In the genomic region with DNA sequence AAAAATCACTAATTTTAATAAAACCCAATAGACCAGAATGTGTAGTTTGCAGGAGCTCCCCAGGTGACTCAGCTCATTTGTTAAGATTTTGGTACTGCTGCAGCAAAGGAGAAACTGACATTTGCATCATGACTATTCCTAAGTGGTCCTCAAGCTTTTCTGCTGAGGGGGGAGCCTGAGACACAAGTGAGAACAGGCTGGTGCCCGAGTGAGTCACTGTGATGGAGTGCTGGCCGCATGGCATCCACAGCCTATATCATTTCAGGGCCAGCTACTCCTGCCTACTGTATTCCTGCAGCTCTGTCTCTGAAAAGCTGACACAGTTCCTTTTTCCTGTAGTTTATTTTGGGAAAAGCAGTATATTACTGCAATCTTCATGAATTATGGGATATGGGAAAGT, we compare ENCODE assay signal across 32 cellular contexts.
"Had no signal": no experiment of that assay in that cellular context is flagged by ENCODE, and none has a peak within 500 bp of the region (broad histone marks: within the 10 kb centered on the region; RNA-seq: fewer than 3 reads in every experiment).

No MANE protein-coding gene starts in this region.

- H3K27ac ChIP-seq: adrenal gland, breast epithelium, cardiac muscle cell, coronary artery, foreskin keratinocyte, gastrocnemius medialis, heart left ventricle, WERI-Rb-1 had no signal

- H3K9me3 ChIP-seq: adrenal gland, breast epithelium, gastrocnemius medialis, heart left ventricle had no signal

- H3K4me1 ChIP-seq: adrenal gland, breast epithelium, foreskin keratinocyte had no signal

- ATAC-seq: activated CD4-positive, CD25-positive, alpha-beta regulatory T cell treated with anti-CD3 and anti-CD28 coated beads, Interleukin-2, amount 50 U/mL, for 24 hours; activated CD8-positive, alpha-beta T cell treated with anti-CD3 and anti-CD28 coated beads for 36 hours; activated naive CD8-positive, alpha-beta T cell treated with anti-CD3 and anti-CD28 coated beads, Interleukin-2, amount 50 U/mL, for 24 hours; activated T-cell treated with anti-CD3 and anti-CD28 coated beads, Interleukin-2, amount 50 U/mL, for 4 hours; activated T-helper 17 cell treated with anti-CD3 and anti-CD28 coated beads, Interleukin-2, amount 50 U/mL, for 72 hours; esophagus mucosa; foreskin keratinocyte; gastrocnemius medialis; T-cell had no signal

- H3K36me3 ChIP-seq: adrenal gland, breast epithelium, cardiac muscle cell, gastrocnemius medialis, heart left ventricle, WERI-Rb-1 had no signal

- DNase-seq: activated B cell treated with CpG ODN at 0.5 μM for 24 hours; activated CD4-positive, alpha-beta T cell treated with anti-CD3 and anti-CD28 coated beads for 48 hours; activated CD4-positive, alpha-beta T cell treated with anti-CD3 and anti-CD28 coated beads, Interleukin-2, amount 50 U/mL, for 1 hour; activated CD4-positive, alpha-beta T cell treated with anti-CD3 and anti-CD28 coated beads, Interleukin-2, amount 50 U/mL, for 48 hours; activated CD8-positive, alpha-beta memory T cell treated with anti-CD3 and anti-CD28 coated beads for 24 hours; activated CD8-positive, alpha-beta T cell treated with anti-CD3 and anti-CD28 coated beads for 36 hours; activated effector memory CD4-positive, alpha-beta T cell treated with Interleukin-2 at 50 U/mL for 16 hours; activated gamma-delta T cell treated with Interleukin-2 at 50 U/mL for 16 hours; activated naive CD4-positive, alpha-beta T cell treated with Interleukin-2 at 50 U/mL for 16 hours; activated naive CD8-positive, alpha-beta T cell treated with anti-CD3 and anti-CD28 coated beads for 36 hours; activated naive CD8-positive, alpha-beta T cell treated with anti-CD3 and anti-CD28 coated beads, Interleukin-2, amount 50 U/mL, for 24 hours; activated T-cell treated with anti-CD3 and anti-CD28 coated beads, Interleukin-2, amount 50 U/mL, for 4 hours; adrenal gland; aorta; central memory CD4-positive, alpha-beta T cell; cerebellar nuclear complex; effector memory CD4-positive, alpha-beta T cell; endodermal cell; foreskin keratinocyte; gastrocnemius medialis; glutamatergic neuron; T-cell; T-helper 9 cell; WERI-Rb-1 had no signal

- H3K27me3 ChIP-seq: adrenal gland, breast epithelium, cardiac muscle cell, dorsolateral prefrontal cortex, gastrocnemius medialis, heart left ventricle had no signal

- H3K4me3 ChIP-seq: adrenal gland, breast epithelium, cardiac muscle cell, coronary artery, dorsolateral prefrontal cortex, gastrocnemius medialis, heart left ventricle had no signal
